In the genomic region with DNA sequence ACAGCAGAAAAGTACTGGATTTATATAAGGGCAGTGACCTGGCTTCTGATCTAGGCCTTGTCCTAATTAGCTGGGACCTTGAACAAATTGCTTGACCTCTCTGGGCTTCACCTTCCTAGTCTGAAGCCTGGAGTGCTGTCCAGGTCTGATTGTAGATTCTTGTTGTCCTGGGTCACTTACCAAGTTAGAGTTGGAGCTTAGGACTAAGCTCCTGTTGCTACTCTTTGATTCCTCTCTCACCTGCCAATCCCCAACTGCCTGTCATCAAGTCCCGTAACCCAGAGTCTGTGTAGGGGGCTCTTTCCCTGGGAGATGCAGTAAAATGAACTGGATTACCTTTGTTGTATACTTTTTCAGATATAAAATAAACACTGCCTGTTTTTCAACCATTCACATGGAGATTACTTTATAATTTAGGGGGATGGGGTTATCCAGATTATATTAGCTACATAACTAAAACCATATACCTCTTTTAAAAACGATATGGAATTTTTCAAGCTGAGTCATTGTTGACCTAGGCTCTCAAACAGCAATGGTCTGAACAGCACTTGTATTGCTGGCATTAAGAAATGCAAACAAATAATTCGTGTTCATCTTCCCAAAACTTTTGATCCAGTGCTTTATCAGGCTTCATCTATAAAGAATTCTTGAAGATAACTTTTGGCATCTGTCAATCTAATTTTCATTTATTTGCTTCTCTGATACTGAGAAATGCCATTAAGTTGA, we compare ENCODE assay signal across 11 cellular contexts. TPM values are rescaled to one million over a fixed set of nuclear protein-coding genes. Genes with fewer than 3 reads are reported as not detected.
DNase-seq lines count a peak whose midpoint lies in the region; ATAC-seq, FAIRE-seq and TF ChIP-seq lines count a peak whose summit lies in the region.
"Had no signal": no experiment of that assay in that cellular context is flagged by ENCODE, and none has a peak within 500 bp of the region (broad histone marks: within the 10 kb centered on the region; RNA-seq: fewer than 3 reads in every experiment).

No MANE protein-coding gene starts in this region.

- H3K9me3 ChIP-seq in A673 (ENCODE audit: low read depth, low read length, poor library complexity, severe bottlenecking): no peaks in the 10 kb centered on the region
- H3K9me3 ChIP-seq in GM12878 (replicated peaks; ENCODE audit: control insufficient read depth, insufficient read depth, low read length): no peaks in the 10 kb centered on the region; the same call in 2 of the 3 replicates
- H3K9me3 ChIP-seq in right lobe of liver: no peaks in the 10 kb centered on the region
- H3K9me3 ChIP-seq in SJCRH30 (replicated peaks): no peaks in the 10 kb centered on the region
- H3K9me3 ChIP-seq: testis had no signal

- H3K4me3 ChIP-seq in A673 (ENCODE audit: low read depth, low read length, poor library complexity, severe bottlenecking) (no peak overlapping the region), GM12878 (0 out of 2 replicates have a peak overlapping the region, but pooled peaks have one; percentile 19), right lobe of liver (no peak overlapping the region), SJCRH30 (no peak overlapping the region)
- H3K4me3 ChIP-seq: testis had no signal

- H3K79me2 ChIP-seq in GM12878 (ENCODE audit: control insufficient read depth, insufficient read depth, low read length): peaks cover 90% of the 10 kb centered on the region

- DNase-seq in A673 (ENCODE audit: low spot score): no peak
- peak; percentile 44 for DNase-seq in ELR (ENCODE audit: low read depth)
- DNase-seq in GM12878 (ENCODE audit: low read depth, low spot score): no peak
- DNase-seq in right lobe of liver: peak in 1 of 3 donors; percentile 29
- no peak for DNase-seq in activated CD4-positive, CD25-positive, alpha-beta regulatory T cell (lab: John Stamatoyannopoulos, UW)
- no peak for DNase-seq in SJCRH30
- no peak for DNase-seq in AML-193 (lab: John Stamatoyannopoulos, UW)
- no peak for DNase-seq in RPMI8226
- DNase-seq: activated naive CD4-positive, alpha-beta T cell treated with anti-CD3 and anti-CD28 coated beads, Interleukin-2, amount 10 ng/mL, durations not matched to agents 7 days and 5 days; NCI-H524; testis had no signal

- intact Hi-C loops in A673 (cut with micrococcal nuclease; ENCODE audit: unreplicated experiment): no loop called here
- intact Hi-C loops in GM12878 (cut with micrococcal nuclease; ENCODE audit: unreplicated experiment): no loop called here
- intact Hi-C loops in right lobe of liver (cut with DNase I): no loop called here

- no peaks in the 10 kb centered on the region for H3K27me3 ChIP-seq in A673 (replicated peaks; ENCODE audit: insufficient read depth, low read depth, low read length, poor library complexity)
- no peaks in the 10 kb centered on the region for H3K27me3 ChIP-seq in GM12878 (replicated peaks in 1 of 2; ENCODE audit: control insufficient read depth in 2 of 2, insufficient read depth in 2 of 2, low read length in 1 of 2)
- no peaks in the 10 kb centered on the region for H3K27me3 ChIP-seq in right lobe of liver
- H3K27me3 ChIP-seq in SJCRH30: no peaks in the 10 kb centered on the region
- H3K27me3 ChIP-seq: testis had no signal

- CTCF ChIA-PET in A673 (lab: Charles Lee): no interaction called here
- CTCF ChIA-PET in GM12878 (lab: Yijun Ruan, JAX): interaction anchor here (0.7 to 4.2 kb wide), 4 partner anchors 10 to 146 kb away, joined by 3 to 17 read pairs (median 6); no protein-coding TSS in a partner anchor

- H3K27ac ChIP-seq in A673 (ENCODE audit: low read depth, low read length, poor library complexity, severe bottlenecking) (peak overlapping the region; percentile 20), GM12878 (ENCODE audit: control insufficient read depth, insufficient read depth) (no peak overlapping the region), right lobe of liver (peak overlapping the region in 2 of 3 donors; percentile 61 to 99), SJCRH30 (no peak overlapping the region)
- H3K27ac ChIP-seq: testis had no signal

- SMC1A ChIA-PET in GM12878 (lab: Charles Lee; ENCODE audit: uncharacterized antibody, unreplicated experiment): interaction anchor here (0.8 to 2.4 kb wide), 4 partner anchors 19 to 147 kb away, joined by 3 to 9 read pairs (median 4); no protein-coding TSS in a partner anchor

- H2AFZ ChIP-seq in GM12878 (ENCODE audit: control insufficient read depth, low read depth, low read length): no peak overlapping the region

- no peak for ATAC-seq in GM12878
- ATAC-seq in right lobe of liver: peak in 3 of 4 donors; percentile 5 to 29 (median 15)

- TF ChIP-seq RAD21 in GM12878 (IDR thresholded peaks at IDR 0.05; ENCODE audit: insufficient read depth, low read depth, low read length): no peak

- H3K4me1 ChIP-seq in A673 (ENCODE audit: insufficient read depth, low read length, poor library complexity, severe bottlenecking): peaks cover 29% of the 10 kb centered on the region
- no peaks in the 10 kb centered on the region; the same call in 1 of the 2 replicates for H3K4me1 ChIP-seq in GM12878 (ENCODE audit: control insufficient read depth, insufficient read depth, low read length)
- peaks cover 0 to 71% (median 19%) of the 10 kb centered on the region in 4 donors for H3K4me1 ChIP-seq in right lobe of liver
- H3K4me1 ChIP-seq in SJCRH30: peaks cover 27% of the 10 kb centered on the region

- TF ChIP-seq CTCF in A673 (conservative IDR thresholded peaks at IDR 0.05; ENCODE audit: low read depth, low read length): no peak
- no peak for TF ChIP-seq CTCF in GM12878 (IDR thresholded peaks at IDR 0.05 in 2 of 3, conservative IDR thresholded peaks at IDR 0.05 in 1 of 3; ENCODE audit: control insufficient read depth in 2 of 3, extremely low read depth in 1 of 3, insufficient read depth in 1 of 3, low read depth in 3 of 3, low read length in 3 of 3)
- no peak for TF ChIP-seq CTCF in right lobe of liver (IDR thresholded peaks at IDR 0.05)

- RAD21 ChIA-PET in GM12878 (lab: Charles Lee; ENCODE audit: unreplicated experiment): interaction anchor here (0.5 to 1.2 kb wide), 3 partner anchors 119 to 482 kb away, joined by 3 to 4 read pairs (median 3); partner anchors contain the start of gene DHX34

- in situ Hi-C loops in GM12878 (cut with MboI): no loop called here

- H4K20me1 ChIP-seq in GM12878 (ENCODE audit: control insufficient read depth, insufficient read depth): peaks cover 6% of the 10 kb centered on the region

- POLR2A ChIA-PET in A673 (lab: Charles Lee; ENCODE audit: low non-redundant PET) (interaction anchor here (0.6 kb wide), 1 partner anchor 80 kb away, joined by 4 read pairs; no protein-coding TSS in a partner anchor), GM12878 (lab: Charles Lee) (interaction anchor here (0.6 to 1.2 kb wide), 2 partner anchors 88 to 243 kb away, joined by 3 read pairs; no protein-coding TSS in a partner anchor)

- H3K9ac ChIP-seq in GM12878 (ENCODE audit: control insufficient read depth, insufficient read depth, low read length): no peak overlapping the region

- FAIRE-seq in GM12878 (lab: Jason Lieb, UNC): no peak

- 58% methylated on average over 3 of the region's 3 CpGs for WGBS in GM12878 (ENCODE audit: insufficient coverage, insufficient replicate concordance, low lambda C conversion rate, missing lambda C conversion rate)
- 15% methylated on average over 3 of the region's 3 CpGs for WGBS in right lobe of liver (ENCODE audit: insufficient coverage, low coverage, low lambda C conversion rate, missing lambda C conversion rate)

- TF ChIP-seq EP300 in GM12878 (IDR thresholded peaks at IDR 0.05; ENCODE audit: borderline replicate concordance in 1 of 2, control insufficient read depth in 1 of 2, low read depth in 2 of 2, low read length in 2 of 2): no peak

- H3K36me3 ChIP-seq in A673 (ENCODE audit: insufficient read depth, low read length, poor library complexity, severe bottlenecking) (peaks cover 3% of the 10 kb centered on the region), GM12878 (ENCODE audit: control insufficient read depth in 2 of 2, insufficient read depth in 2 of 2, low read length in 1 of 2) (peaks cover 0 to 2% of the 10 kb centered on the region in 2 experiments; a peak in 1 of 4 replicates), right lobe of liver (no peaks in the 10 kb centered on the region), SJCRH30 (no peaks in the 10 kb centered on the region)

- TF ChIP-seq POLR2A in GM12878 (IDR thresholded peaks at IDR 0.05; ENCODE audit: low read depth, low read length): no peak
- TF ChIP-seq POLR2A in right lobe of liver (IDR thresholded peaks at IDR 0.05): no peak

- BruUV-seq in A673 (replicated peaks; lab: Mats Ljungman, UMichigan) (no TSS peak), GM12878 (replicated peaks; lab: Mats Ljungman, UMichigan) (TSS peak; percentile 1)

- H3K4me2 ChIP-seq in GM12878 (ENCODE audit: control insufficient read depth, insufficient read depth): peak overlapping the region; percentile 45

RNA-seq across cellular contexts. Expression of gene ARHGAP35, which starts 5.8 kb away (rescaled TPM):
- total RNA-seq in A673 (2021) (76.5 and 76.7 TPM in 2 replicates), GM12878 (2014; rRNA removed) (14.8 and 16.0 TPM in 2 replicates), GM12878 (2014; rRNA removed; fragmentation: Illumina TruSeq; extraction: Trizol) (16.2 and 17.6 TPM in 2 replicates), GM12878 (2021) (28.0 and 29.9 TPM in 2 replicates), right lobe of liver (10 to 100 TPM; 33.5 to 54.4 (median 47.8) TPM)
- 43.6 and 43.9 TPM in 2 replicates for total RNA-seq in GM12878 (2013; cell fraction: nucleolus; rRNA removed)
- 6.8 TPM for polyA plus RNA-seq in GM12878 (2011; ENCODE audit: low read depth)
- polyA plus RNA-seq in GM12878 (2011; rRNA removed) (8.4 and 11.8 TPM in 2 replicates), GM12878 (2014; fragmentation: Illumina TruSeq; extraction: Trizol) (15.3 and 18.6 TPM in 2 replicates), GM12878 (2014; fragmentation: Nextera tagmentation; extraction: Ambion mirVana) (under 1 TPM; 0.85 to 0.95 TPM), GM12878 (2014; rRNA removed) (11.3 and 13.6 TPM in 2 replicates), GM12878 (2016; fragmentation: Nextera tagmentation; extraction: Ambion mirVana) (1 to 10 TPM; 5.7 to 6.1 TPM)
- polyA plus RNA-seq in GM12878 (2011; cell fraction: cytosol; rRNA removed): 8.6 and 9.5 TPM in 2 replicates
- 13.4 and 16.9 TPM in 2 replicates for polyA plus RNA-seq in GM12878 (2011; cell fraction: nucleus; rRNA removed)
- 11.4 and 11.7 TPM in 2 replicates for polyA plus RNA-seq in GM12878 (2012)
- 27.0 and 31.1 TPM in 2 replicates for polyA minus RNA-seq in GM12878 (2011; rRNA and poly(A)+ RNA removed)
- polyA minus RNA-seq in GM12878 (2011; cell fraction: cytosol; rRNA and poly(A)+ RNA removed): 8.7 and 10.0 TPM in 2 replicates
- 15.5 and 23.9 TPM in 2 replicates for polyA minus RNA-seq in GM12878 (2011; cell fraction: nucleus; rRNA and poly(A)+ RNA removed)
- 44.0 and 49.5 TPM in 2 replicates for total RNA-seq in SJCRH30 (2014; rRNA removed; shearing (Covaris generic))

RNA-seq across cellular contexts. Expression of gene AP2S1, which starts 15.9 kb away (rescaled TPM):
- 226 and 241 TPM in 2 replicates for total RNA-seq in A673 (2021)
- total RNA-seq in GM12878 (2013; cell fraction: nucleolus; rRNA removed): 6.9 and 13.7 TPM in 2 replicates
- 141 and 144 TPM in 2 replicates for total RNA-seq in GM12878 (2014; rRNA removed)
- 58.1 and 61.0 TPM in 2 replicates for total RNA-seq in GM12878 (2014; rRNA removed; fragmentation: Illumina TruSeq; extraction: Trizol)
- total RNA-seq in GM12878 (2021): 121 and 140 TPM in 2 replicates
- 57.5 TPM for polyA plus RNA-seq in GM12878 (2011; ENCODE audit: low read depth)
- polyA plus RNA-seq in GM12878 (2011; rRNA removed): 65.3 and 87.2 TPM in 2 replicates
- 109 and 141 TPM in 2 replicates for polyA plus RNA-seq in GM12878 (2011; cell fraction: cytosol; rRNA removed)
- polyA plus RNA-seq in GM12878 (2011; cell fraction: nucleus; rRNA removed): 64.7 and 67.0 TPM in 2 replicates
- 78.2 and 89.1 TPM in 2 replicates for polyA plus RNA-seq in GM12878 (2012)
- polyA plus RNA-seq in GM12878 (2014; fragmentation: Illumina TruSeq; extraction: Trizol): 29.3 and 50.5 TPM in 2 replicates
- 10 to 100 TPM; 10.8 to 46.6 TPM for polyA plus RNA-seq in GM12878 (2014; fragmentation: Nextera tagmentation; extraction: Ambion mirVana)
- 144 and 167 TPM in 2 replicates for polyA plus RNA-seq in GM12878 (2014; rRNA removed)
- 100 to 1,000 TPM; 228 to 239 TPM for polyA plus RNA-seq in GM12878 (2016; fragmentation: Nextera tagmentation; extraction: Ambion mirVana)
- polyA minus RNA-seq in GM12878 (2011; rRNA and poly(A)+ RNA removed): 37.4 and 51.6 TPM in 2 replicates
- 31.5 and 43.0 TPM in 2 replicates for polyA minus RNA-seq in GM12878 (2011; cell fraction: cytosol; rRNA and poly(A)+ RNA removed)
- 7.5 and 21.1 TPM in 2 replicates for polyA minus RNA-seq in GM12878 (2011; cell fraction: nucleus; rRNA and poly(A)+ RNA removed)
- 10 to 100 TPM; 67.2 to 82.6 (median 73.6) TPM for total RNA-seq in right lobe of liver
- total RNA-seq in SJCRH30 (2014; rRNA removed; shearing (Covaris generic)): 133 and 139 TPM in 2 replicates

Comparison
In these comparisons a context has a peak if more than half of its experiments do, and no peak if none do; other contexts are left out.
1. H3K27ac ChIP-seq: peak in A673 (single experiment) and right lobe of liver (2 of 3); none in GM12878 (single experiment) and SJCRH30 (single experiment).